Comparison of ENCODE assay signal across 17 cellular contexts in the genomic region with DNA sequence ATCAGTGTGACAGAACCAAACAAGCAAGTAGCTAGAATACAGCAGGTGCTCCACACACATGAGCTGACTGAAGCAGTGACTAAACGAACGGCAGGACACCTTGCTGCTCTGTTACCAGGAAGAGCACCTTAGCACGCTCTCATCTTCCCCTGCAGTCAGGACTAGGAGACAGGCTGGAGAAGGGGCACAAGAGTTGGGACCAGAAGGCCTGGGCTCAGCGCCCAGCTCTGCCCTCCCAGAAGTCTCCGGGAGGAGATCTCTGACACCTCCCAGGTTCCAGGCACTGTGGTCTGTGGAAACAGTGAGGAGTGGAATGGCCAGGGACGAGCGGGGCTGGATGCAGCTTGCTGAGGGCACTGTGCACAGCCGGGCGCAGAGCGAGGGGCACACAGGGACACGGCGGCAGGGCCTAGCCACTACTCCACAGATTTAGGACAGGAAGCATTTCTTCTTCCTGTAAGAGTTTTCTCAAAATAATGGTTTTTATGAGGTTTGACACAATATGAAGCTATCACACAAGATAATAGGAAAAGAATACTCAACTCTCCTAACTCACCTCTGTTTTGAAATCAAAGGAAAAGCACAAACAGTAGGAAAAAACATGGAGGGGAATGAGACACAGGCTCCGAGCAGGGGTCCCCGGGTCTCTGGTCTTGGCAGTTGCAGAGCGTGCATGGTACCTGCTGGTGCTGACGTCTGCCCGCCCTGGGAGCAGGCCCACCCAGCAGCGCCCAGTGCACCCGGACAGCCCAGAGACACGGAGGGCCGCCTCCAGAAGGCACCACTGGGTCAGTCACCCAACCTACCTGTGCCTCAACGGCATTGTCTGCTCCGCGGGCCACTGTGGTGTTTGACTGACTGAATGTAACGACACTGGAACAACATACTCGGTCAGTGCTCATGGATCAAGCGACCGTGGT.
DNase-seq lines count a peak whose midpoint lies in the region; ATAC-seq and TF ChIP-seq lines count a peak whose summit lies in the region.
"Had no signal": no experiment of that assay in that cellular context is flagged by ENCODE, and none has a peak within 500 bp of the region (broad histone marks: within the 10 kb centered on the region; RNA-seq: fewer than 3 reads in every experiment).

No MANE protein-coding gene starts in this region.

- DNase-seq in left ventricle myocardium superior (no peak), Right ventricle myocardium inferior (ENCODE audit: missing footprints) (no peak), esophagus muscularis mucosa (ENCODE audit: extremely low spot score) (peak; percentile 55), neuronal stem cell (ENCODE audit: low spot score) (no peak), hypothalamus (lab: John Stamatoyannopoulos, UW) (no peak), NCI-H82 (lab: John Stamatoyannopoulos, UW) (no peak), trophoblast cell (no peak)
- DNase-seq: 8988T; AML-193; Caco-2; CD8-positive, alpha-beta memory T cell; DMS53; GM23248; H7 had no signal

- WGBS in esophagus muscularis mucosa = 89% methylated on average over 23 of the region's 28 CpGs
- no CpG with 5 or more reads among the region's 28 CpGs for WGBS in neuronal stem cell (ENCODE audit: extremely low coverage in 2 of 2, insufficient read length in 2 of 2, insufficient replicate concordance in 1 of 2), 2 donors
- WGBS in trophoblast cell (ENCODE audit: extremely low coverage, insufficient coverage, insufficient read length) = no CpG with 5 or more reads among the region's 28 CpGs

- H3K9me3 ChIP-seq in esophagus muscularis mucosa = no peaks in the 10 kb centered on the region
- H3K9me3 ChIP-seq in neuronal stem cell (replicated peaks in 1 of 2; ENCODE audit: control insufficient read depth in 2 of 2, insufficient read depth in 1 of 2, low read depth in 1 of 2, low read length in 2 of 2) = peaks cover 0 to 6% of the 10 kb centered on the region in 2 donors
- no peaks in the 10 kb centered on the region for H3K9me3 ChIP-seq in trophoblast cell (ENCODE audit: insufficient read depth, low read depth, low read length)
- H3K9me3 ChIP-seq: BLaER1, Caco-2 had no signal

- H3K27me3 ChIP-seq in esophagus muscularis mucosa (no peaks in the 10 kb centered on the region), neuronal stem cell (ENCODE audit: control insufficient read depth in 3 of 3, insufficient read depth in 3 of 3, low read depth in 1 of 3, low read length in 3 of 3) (no peaks in the 10 kb centered on the region), trophoblast cell (ENCODE audit: insufficient read depth, low read length) (no peaks in the 10 kb centered on the region)
- H3K27me3 ChIP-seq: BLaER1 had no signal

- H2BK120ac ChIP-seq in neuronal stem cell (ENCODE audit: low read depth, low read length) = no peak overlapping the region
- no peak overlapping the region for H2BK120ac ChIP-seq in trophoblast cell (ENCODE audit: insufficient read depth, low read length, poor library complexity)

- H3K4me2 ChIP-seq in neuronal stem cell (ENCODE audit: insufficient read depth, low read length, poor library complexity, severe bottlenecking) (no peak overlapping the region), trophoblast cell (ENCODE audit: low read length) (no peak overlapping the region)
- H3K4me2 ChIP-seq: BLaER1 had no signal

- H3K4me3 ChIP-seq in esophagus muscularis mucosa (no peak overlapping the region), neuronal stem cell (ENCODE audit: low read length in 2 of 2) (no peak overlapping the region), trophoblast cell (ENCODE audit: low read depth, low read length) (no peak overlapping the region)
- H3K4me3 ChIP-seq: BLaER1, GM12878, GM23248 had no signal

- H3K79me1 ChIP-seq in neuronal stem cell (ENCODE audit: low read depth, low read length) (peaks cover 2% of the 10 kb centered on the region), trophoblast cell (ENCODE audit: low read length) (no peaks in the 10 kb centered on the region)

- H4K91ac ChIP-seq in neuronal stem cell (ENCODE audit: low read depth, low read length, poor library complexity) (no peak overlapping the region), trophoblast cell (ENCODE audit: low read depth, low read length) (no peak overlapping the region)

- no peak overlapping the region for H3K23ac ChIP-seq in neuronal stem cell (ENCODE audit: low read depth, low read length, poor library complexity)
- H3K23ac ChIP-seq in trophoblast cell (ENCODE audit: low read length) = no peak overlapping the region

- TF ChIP-seq EP300 in esophagus muscularis mucosa (IDR thresholded peaks at IDR 0.05) = no peak

- no peak overlapping the region for H4K8ac ChIP-seq in neuronal stem cell (ENCODE audit: low read depth, low read length)
- H4K8ac ChIP-seq in trophoblast cell (ENCODE audit: low read depth, low read length) = no peak overlapping the region

- no peak overlapping the region for H2BK15ac ChIP-seq in neuronal stem cell (ENCODE audit: low read length)

- H3K18ac ChIP-seq in neuronal stem cell (ENCODE audit: low read length) (no peak overlapping the region), trophoblast cell (ENCODE audit: low read length) (no peak overlapping the region)

- no peak overlapping the region for H3K9ac ChIP-seq in neuronal stem cell (ENCODE audit: low read depth, low read length, poor library complexity)
- H3K9ac ChIP-seq in trophoblast cell (ENCODE audit: low read length) = no peak overlapping the region
- H3K9ac ChIP-seq: BLaER1, GM23248 had no signal

- H3K79me2 ChIP-seq in trophoblast cell (ENCODE audit: control insufficient read depth, insufficient read depth, low read length, poor library complexity) = no peaks in the 10 kb centered on the region

- no peak overlapping the region for H2AFZ ChIP-seq in neuronal stem cell (ENCODE audit: low read length)
- no peak overlapping the region for H2AFZ ChIP-seq in trophoblast cell (ENCODE audit: insufficient read depth, low read length, poor library complexity)
- H2AFZ ChIP-seq: GM23248 had no signal

- H2BK5ac ChIP-seq in neuronal stem cell (ENCODE audit: low read length) = no peak overlapping the region
- H2BK5ac ChIP-seq in trophoblast cell (ENCODE audit: low read depth, low read length, poor library complexity) = no peak overlapping the region

- no peak overlapping the region for H3K27ac ChIP-seq in esophagus muscularis mucosa (replicated peaks in 1 of 4)
- H3K27ac ChIP-seq in neuronal stem cell (replicated peaks; ENCODE audit: low read length) = no peak overlapping the region
- H3K27ac ChIP-seq in trophoblast cell (ENCODE audit: low read depth, low read length) = no peak overlapping the region
- H3K27ac ChIP-seq: BLaER1, GM23248, HL-60 had no signal

- H2BK12ac ChIP-seq in neuronal stem cell (ENCODE audit: low read length) = no peak overlapping the region
- no peak overlapping the region for H2BK12ac ChIP-seq in trophoblast cell (ENCODE audit: low read length)

- peaks cover 5 to 97% (median 68%) of the 10 kb centered on the region in 4 donors for H3K36me3 ChIP-seq in esophagus muscularis mucosa
- H3K36me3 ChIP-seq in neuronal stem cell (replicated peaks in 1 of 2; ENCODE audit: control insufficient read depth in 2 of 2, insufficient read depth in 2 of 2, low read length in 2 of 2) = peaks cover 57 to 100% of the 10 kb centered on the region in 2 donors
- peaks cover 52 to 66% of the 10 kb centered on the region in 2 experiments for H3K36me3 ChIP-seq in trophoblast cell (ENCODE audit: control insufficient read depth in 1 of 2, insufficient read depth in 2 of 2, low read length in 2 of 2)

- no peak for TF ChIP-seq CTCF in esophagus muscularis mucosa (IDR thresholded peaks at IDR 0.05)

- intact Hi-C loops in left ventricle myocardium superior (cut with micrococcal nuclease) = no loop called here
- intact Hi-C loops in Right ventricle myocardium inferior (cut with DNase I) = no loop called here
- intact Hi-C loops in esophagus muscularis mucosa (cut with DNase I) = no loop called here

- H2AK5ac ChIP-seq in neuronal stem cell (ENCODE audit: low read depth, low read length) (no peak overlapping the region), trophoblast cell (ENCODE audit: low read length) (no peak overlapping the region)

- H3K14ac ChIP-seq in neuronal stem cell (ENCODE audit: low read length) (peak overlapping the region; percentile 23), trophoblast cell (ENCODE audit: low read length) (no peak overlapping the region)

- H3K4me1 ChIP-seq in esophagus muscularis mucosa (peaks cover 0 to 26% (median 24%) of the 10 kb centered on the region in 4 donors), neuronal stem cell (ENCODE audit: control insufficient read depth in 2 of 2, insufficient read depth in 1 of 2, low read depth in 1 of 2, low read length in 2 of 2) (no peaks in the 10 kb centered on the region), trophoblast cell (ENCODE audit: control insufficient read depth in 1 of 2, insufficient read depth in 2 of 2, low read length in 2 of 2) (no peaks in the 10 kb centered on the region)
- H3K4me1 ChIP-seq: BLaER1, Caco-2 had no signal

- no peak overlapping the region for H4K12ac ChIP-seq in trophoblast cell (ENCODE audit: low read depth, low read length)

- ATAC-seq in left ventricle myocardium superior (peak; percentile 31), Right ventricle myocardium inferior (no peak)
- ATAC-seq: GM12878 had no signal

- no peak overlapping the region for H3K4ac ChIP-seq in neuronal stem cell (ENCODE audit: low read length)
- H3K4ac ChIP-seq in trophoblast cell (ENCODE audit: low read depth, low read length) = no peak overlapping the region

- no peak for TF ChIP-seq POLR2A in esophagus muscularis mucosa (IDR thresholded peaks at IDR 0.05; ENCODE audit: low read depth)
